Comparison of ENCODE assay signal across 7 cellular contexts in the genomic region with DNA sequence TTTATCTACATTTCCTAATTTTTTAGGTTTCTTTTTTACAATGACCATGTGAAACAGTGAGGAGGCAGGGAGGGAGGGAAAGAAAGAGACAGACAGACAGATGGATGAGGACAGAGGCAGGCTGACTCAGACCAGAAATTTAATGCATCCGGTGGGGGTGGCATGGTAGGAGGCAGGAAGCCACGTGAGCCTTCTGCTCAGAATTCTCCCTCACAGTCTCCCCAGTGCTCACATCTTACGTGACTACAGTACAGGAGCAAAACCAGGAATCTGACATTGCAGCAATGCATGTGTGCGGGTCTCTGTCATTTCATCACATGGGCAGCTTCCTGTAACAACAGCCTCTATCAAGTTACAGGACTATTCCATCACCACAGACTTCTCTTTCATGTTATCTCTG. TPM values are rescaled to one million over a fixed set of nuclear protein-coding genes. Genes with fewer than 3 reads are reported as not detected.
DNase-seq lines count a peak whose midpoint lies in the region; ATAC-seq and TF ChIP-seq lines count a peak whose summit lies in the region.
"Not testable (repeated sequence)": the region's sequence is repeated elsewhere in the genome, so short reads cannot be mapped to it uniquely, and the experiment has no call there.

No MANE protein-coding gene starts in this region.

- H3K4me3 ChIP-seq in HCT116 (replicated peaks in 1 of 2; ENCODE audit: low read depth in 1 of 2, low read length in 2 of 2); mucosa of descending colon: not testable (repeated sequence)

- not testable (repeated sequence) for H3K79me2 ChIP-seq in HCT116 (ENCODE audit: insufficient read depth, low read length)

- H3K4me2 ChIP-seq in HCT116 (ENCODE audit: low read length) = not testable (repeated sequence)

- not testable (repeated sequence) for H2AFZ ChIP-seq in HCT116 (ENCODE audit: low read depth, low read length, poor library complexity, severe bottlenecking)

- BruUV-seq in HCT116 (replicated peaks; lab: Mats Ljungman, UMichigan) = not testable (repeated sequence)

- DNase-seq in HCT116 (ENCODE audit: low read depth, low spot score); mucosa of descending colon: not testable (repeated sequence)

- RAD21 ChIA-PET in HCT116 (lab: Charles Lee; ENCODE audit: low non-redundant PET in 1 of 2, low total read pairs in 2 of 2, uncharacterized antibody in 2 of 2, unreplicated experiment in 2 of 2) = not testable (repeated sequence)

- CTCF ChIA-PET in HCT116 (lab: Charles Lee) = not testable (repeated sequence)

- TF ChIP-seq RAD21 in HCT116 (IDR thresholded peaks at IDR 0.05; ENCODE audit: low read depth) = not testable (repeated sequence)

- intact Hi-C loops in HCT116 (cut with micrococcal nuclease); mucosa of descending colon (cut with DNase I, micrococcal nuclease): not testable (repeated sequence)

- peak; percentile 98 for ATAC-seq in GM18867 (IDR thresholded peaks at IDR 0.05; ENCODE audit: unreplicated experiment)
- ATAC-seq in GM19467 (IDR thresholded peaks at IDR 0.05; ENCODE audit: unreplicated experiment) = peak; percentile 98
- 0 out of 2 replicates have a peak, but pooled peaks have one; percentile 42 for ATAC-seq in HCT116
- ATAC-seq in HG03025 (IDR thresholded peaks at IDR 0.05; ENCODE audit: low FRiP score, unreplicated experiment) = peak; percentile 90
- ATAC-seq in HG03442 (IDR thresholded peaks at IDR 0.05; ENCODE audit: unreplicated experiment) = peak; percentile 96
- peak; percentile 95 to 98 for ATAC-seq in activated CD4-positive, CD25-positive, alpha-beta regulatory T cell treated with anti-CD3 and anti-CD28 coated beads, Interleukin-2, amount 50 U/mL, for 24 hours
- ATAC-seq in mucosa of descending colon = peak; percentile 71

- POLR2A ChIA-PET in HCT116 (lab: Charles Lee) = not testable (repeated sequence)

- H3K27ac ChIP-seq in HCT116 (ENCODE audit: low read depth, low read length) = not testable (repeated sequence)

- H3K9me3 ChIP-seq in HCT116 (ENCODE audit: control insufficient read depth in 1 of 2, insufficient read depth in 1 of 2, low read depth in 1 of 2, low read length in 2 of 2); mucosa of descending colon: not testable (repeated sequence)

- not testable (repeated sequence) for H3K4me1 ChIP-seq in HCT116 (ENCODE audit: control insufficient read depth in 1 of 2, insufficient read depth in 2 of 2, low read length in 2 of 2); mucosa of descending colon (ENCODE audit: low read depth)

- TF ChIP-seq CTCF in HCT116 (IDR thresholded peaks at IDR 0.05 in 2 of 3, conservative IDR thresholded peaks at IDR 0.05 in 1 of 3; ENCODE audit: borderline replicate concordance in 1 of 3, insufficient read depth in 1 of 3, low read depth in 2 of 3, low read length in 2 of 3); mucosa of descending colon (IDR thresholded peaks at IDR 0.05): not testable (repeated sequence)

- not testable (repeated sequence) for H3K36me3 ChIP-seq in HCT116 (ENCODE audit: control insufficient read depth in 1 of 2, insufficient read depth in 2 of 2, low read length in 2 of 2); mucosa of descending colon (ENCODE audit: low read depth)

- H4K20me1 ChIP-seq in HCT116 (ENCODE audit: insufficient read depth) = not testable (repeated sequence)

- not testable (repeated sequence) for H3K9ac ChIP-seq in HCT116 (ENCODE audit: low read length)

- H3K27me3 ChIP-seq in HCT116 (ENCODE audit: insufficient read depth, low read length) = not testable (repeated sequence)

- not testable (repeated sequence) for TF ChIP-seq POLR2A in HCT116 (IDR thresholded peaks at IDR 0.05; ENCODE audit: borderline replicate concordance, extremely low read depth, insufficient read depth, insufficient read length)

- H3K9me2 ChIP-seq in HCT116 (ENCODE audit: insufficient read depth) = not testable (repeated sequence)

RNA-seq across cellular contexts. Expression of gene LIMS4, which starts 2.3 kb away (rescaled TPM):
- total RNA-seq in HCT116 (2021; ENCODE audit: unreplicated experiment) (1.1 TPM), mucosa of descending colon (1 to 10 TPM in 1 of 3 donors, under 1 TPM in 2; 0.65 to 1.4 (median 0.93) TPM)
- 0.04 and 0.44 TPM in 2 replicates for polyA plus RNA-seq in HCT116 (2012)

Comparison
In these comparisons a context has a peak if more than half of its experiments do, and no peak if none do; other contexts are left out.
1. ATAC-seq: peak in every context shown above with its lines; median percentile 98 in GM18867; 98 in GM19467; 96 in activated CD4-positive, CD25-positive, alpha-beta regulatory T cell treated with anti-CD3 and anti-CD28 coated beads, Interleukin-2, amount 50 U/mL, for 24 hours; 96 in HG03442; 90 in HG03025; 71 in mucosa of descending colon; 42 in HCT116.